8 cellular contexts compared by ENCODE assay signal in the genomic region with DNA sequence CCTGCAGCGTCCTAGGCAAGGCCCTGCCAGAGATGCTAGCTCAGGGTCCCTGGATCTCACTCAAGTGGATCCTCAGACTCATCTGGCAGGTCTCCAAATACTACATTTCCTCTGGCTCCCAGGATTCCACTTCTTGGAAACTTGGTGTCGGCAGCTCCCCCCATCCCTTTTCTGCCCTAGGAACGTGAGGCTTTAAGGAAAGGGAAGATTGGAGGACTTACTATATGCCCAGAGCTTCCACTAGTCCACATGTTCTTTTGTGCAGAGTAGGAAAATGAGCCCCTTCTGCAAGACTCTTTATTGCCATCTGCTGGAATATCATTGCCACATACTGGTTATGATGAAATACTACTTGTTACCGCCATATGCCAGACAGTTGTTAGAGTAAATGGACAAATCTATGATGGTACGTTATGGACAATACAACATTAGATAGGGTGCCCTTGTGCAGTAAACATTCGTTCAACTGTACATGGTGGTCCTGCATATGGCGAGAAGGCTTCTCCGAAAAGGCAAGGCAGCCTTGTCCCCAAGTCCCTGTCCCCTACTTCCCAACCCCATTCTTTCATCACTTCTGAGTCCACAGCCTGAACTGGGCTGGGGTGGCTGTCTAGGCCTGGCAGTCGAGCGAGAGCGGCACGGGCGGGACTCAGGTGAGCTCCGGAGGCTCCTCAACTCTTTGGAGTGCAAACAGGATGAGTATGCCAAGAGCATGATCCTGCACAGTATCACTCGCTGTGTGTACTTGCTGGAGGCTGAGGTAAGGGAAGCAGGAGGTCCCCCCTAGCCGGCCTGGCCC.
DNase-seq lines count a peak whose midpoint lies in the region; ATAC-seq, FAIRE-seq and TF ChIP-seq lines count a peak whose summit lies in the region.

No MANE protein-coding gene starts in this region.

- peaks cover 23% of the 10 kb centered on the region for H3K4me1 Mint-ChIP-seq in T-helper 1 cell treated with Interleukin-12 subunit alpha and Interleukin-12 subunit beta and Interleukin-4 antibody, amounts not matched to agents 30 μg/mL and 1 μg/mL, for 36 hours (ENCODE audit: low read depth)
- peaks cover 28% of the 10 kb centered on the region for H3K4me1 Mint-ChIP-seq in nephron

- peak; percentile 80 for TF ChIP-seq CTCF in epithelial cell of esophagus (IDR thresholded peaks at IDR 0.05; ENCODE audit: insufficient read depth, low read depth, low read length, missing control alignments)
- TF ChIP-seq CTCF in nephron (IDR thresholded peaks at IDR 0.05; ENCODE audit: unreplicated experiment in 3 of 3), result peak; percentile 83 to 86 (median 85)

- H3K4me3 Mint-ChIP-seq in T-helper 1 cell treated with Interleukin-12 subunit alpha and Interleukin-12 subunit beta and Interleukin-4 antibody, amounts not matched to agents 30 μg/mL and 1 μg/mL, for 36 hours, result no peak overlapping the region
- peak overlapping the region in 2 of 3 experiments; percentile 47 to 61 for H3K4me3 Mint-ChIP-seq in nephron

- peak; percentile 68 for FAIRE-seq in GM19239 (lab: Jason Lieb, UNC)

- peak; percentile 85 for DNase-seq in Ammon's horn (ENCODE audit: low spot score)
- peak; percentile 66 for DNase-seq in GM19239 (ENCODE audit: insufficient read length, low spot score)
- DNase-seq in NCI-H2029 treated with DMSO at 0.1 percent for 48 hours (lab: John Stamatoyannopoulos, UW), result peak; percentile 65
- DNase-seq in epithelial cell of esophagus (ENCODE audit: low read depth), result peak; percentile 81
- DNase-seq in activated gamma-delta T cell (lab: John Stamatoyannopoulos, UW), result no peak

- H3K4me3 ChIP-seq in epithelial cell of esophagus (ENCODE audit: low read length), result no peak overlapping the region

- no peak for ATAC-seq in GM19463 (IDR thresholded peaks at IDR 0.05; ENCODE audit: unreplicated experiment)

- H3K36me3 Mint-ChIP-seq in T-helper 1 cell treated with Interleukin-12 subunit alpha and Interleukin-12 subunit beta and Interleukin-4 antibody, amounts not matched to agents 30 μg/mL and 1 μg/mL, for 36 hours (ENCODE audit: low read depth), result no peaks in the 10 kb centered on the region
- no peaks in the 10 kb centered on the region for H3K36me3 Mint-ChIP-seq in nephron (ENCODE audit: low read depth)

- H3K27me3 Mint-ChIP-seq in T-helper 1 cell treated with Interleukin-12 subunit alpha and Interleukin-12 subunit beta and Interleukin-4 antibody, amounts not matched to agents 30 μg/mL and 1 μg/mL, for 36 hours (ENCODE audit: low read depth), result no peaks in the 10 kb centered on the region
- H3K27me3 Mint-ChIP-seq in nephron (ENCODE audit: low read depth), result peaks cover 3% of the 10 kb centered on the region

- H3K27ac Mint-ChIP-seq in T-helper 1 cell treated with Interleukin-12 subunit alpha and Interleukin-12 subunit beta and Interleukin-4 antibody, amounts not matched to agents 30 μg/mL and 1 μg/mL, for 36 hours, result peak overlapping the region; percentile 71
- H3K27ac Mint-ChIP-seq in nephron, result peak overlapping the region; percentile 81 to 93 (median 86)

- no peaks in the 10 kb centered on the region for H3K9me3 Mint-ChIP-seq in T-helper 1 cell treated with Interleukin-12 subunit alpha and Interleukin-12 subunit beta and Interleukin-4 antibody, amounts not matched to agents 30 μg/mL and 1 μg/mL, for 36 hours
- no peaks in the 10 kb centered on the region for H3K9me3 Mint-ChIP-seq in nephron
